ENCODE assay signal across 1 cellular context in genomic region chr5:150500328-150500841, GRCh38.
TF ChIP-seq lines count a peak whose summit lies in the region.

No MANE protein-coding gene starts in this region.

TF ChIP-seq in IMR-90, 13 proteins besides CTCF, POLR2A, EP300 and RAD21 (continued from another document):
- TF ChIP-seq ELK1 (IDR thresholded peaks at IDR 0.05; ENCODE audit: borderline replicate concordance, low read depth, low read length) (no peak), BHLHE40 (IDR thresholded peaks at IDR 0.05; ENCODE audit: low read depth, low read length) (no peak)
